1 cellular context compared by ENCODE assay signal in the genomic region with DNA sequence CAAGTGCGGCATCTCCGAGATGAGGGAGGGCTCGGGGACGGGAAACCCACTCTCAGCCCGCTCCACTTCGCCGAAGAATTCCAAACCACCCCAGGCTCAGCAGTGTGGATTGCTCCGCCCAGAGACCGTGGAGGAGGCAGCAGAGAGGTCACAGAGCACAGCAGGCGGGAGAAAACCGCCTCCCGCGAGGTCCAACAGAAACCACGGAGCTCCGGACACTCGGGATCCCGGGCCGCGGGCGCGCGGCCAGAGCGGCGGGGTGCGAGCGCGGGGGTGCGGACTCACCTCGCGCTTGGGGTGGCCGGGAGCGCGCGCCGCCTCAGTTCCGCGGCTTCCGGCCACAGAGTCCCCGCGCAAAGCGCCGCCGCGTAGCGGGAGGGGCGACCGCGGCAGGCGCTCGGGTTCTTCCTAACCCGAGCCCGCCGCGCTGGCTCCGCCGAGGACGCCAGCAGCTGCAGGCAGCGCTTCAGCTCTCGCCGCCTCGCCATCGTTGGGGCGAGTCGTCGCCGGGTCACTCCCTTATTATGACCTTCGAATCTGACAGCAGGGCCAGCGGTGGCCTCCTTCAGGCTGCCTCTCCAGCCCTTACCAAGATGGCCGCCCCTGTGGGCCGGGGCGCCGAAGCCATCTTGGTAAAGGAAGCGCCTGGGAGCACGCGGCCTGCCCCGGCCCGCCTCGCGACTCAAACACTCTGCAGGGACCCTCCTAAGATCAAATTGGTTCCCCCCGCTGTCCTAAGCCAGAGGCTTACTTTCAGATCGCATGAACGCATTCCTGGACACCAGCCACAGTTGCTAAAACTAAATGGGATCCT.
TF ChIP-seq lines count a peak whose summit lies in the region.

A gene (minus strand): TSS at position 106 of the 814 bp plus-strand sequence. CDS start 20,323 bp downstream, outside the sequence.

TF ChIP-seq in HEK293, 187 proteins besides CTCF, POLR2A, EP300 and RAD21 (continued from another document and continues in another):
- TF ChIP-seq ZNF777 (tag by site-specific recombination; IDR thresholded peaks at IDR 0.05; ENCODE audit: borderline replicate concordance), result no peak
- peak; percentile 10 for TF ChIP-seq SETDB1 (IDR thresholded peaks at IDR 0.05; ENCODE audit: insufficient read length, low read length)
- no peak for TF ChIP-seq FEZF1 (tag by site-specific recombination; IDR thresholded peaks at IDR 0.05)
- TF ChIP-seq ZNF510 (tag by site-specific recombination; IDR thresholded peaks at IDR 0.05; ENCODE audit: insufficient replicate concordance), result no peak
- peak; percentile 41; the same call in 1 of the 2 replicates for TF ChIP-seq ZNF423 (tag by site-specific recombination; IDR thresholded peaks at IDR 0.05)
- TF ChIP-seq, protein P1, sequence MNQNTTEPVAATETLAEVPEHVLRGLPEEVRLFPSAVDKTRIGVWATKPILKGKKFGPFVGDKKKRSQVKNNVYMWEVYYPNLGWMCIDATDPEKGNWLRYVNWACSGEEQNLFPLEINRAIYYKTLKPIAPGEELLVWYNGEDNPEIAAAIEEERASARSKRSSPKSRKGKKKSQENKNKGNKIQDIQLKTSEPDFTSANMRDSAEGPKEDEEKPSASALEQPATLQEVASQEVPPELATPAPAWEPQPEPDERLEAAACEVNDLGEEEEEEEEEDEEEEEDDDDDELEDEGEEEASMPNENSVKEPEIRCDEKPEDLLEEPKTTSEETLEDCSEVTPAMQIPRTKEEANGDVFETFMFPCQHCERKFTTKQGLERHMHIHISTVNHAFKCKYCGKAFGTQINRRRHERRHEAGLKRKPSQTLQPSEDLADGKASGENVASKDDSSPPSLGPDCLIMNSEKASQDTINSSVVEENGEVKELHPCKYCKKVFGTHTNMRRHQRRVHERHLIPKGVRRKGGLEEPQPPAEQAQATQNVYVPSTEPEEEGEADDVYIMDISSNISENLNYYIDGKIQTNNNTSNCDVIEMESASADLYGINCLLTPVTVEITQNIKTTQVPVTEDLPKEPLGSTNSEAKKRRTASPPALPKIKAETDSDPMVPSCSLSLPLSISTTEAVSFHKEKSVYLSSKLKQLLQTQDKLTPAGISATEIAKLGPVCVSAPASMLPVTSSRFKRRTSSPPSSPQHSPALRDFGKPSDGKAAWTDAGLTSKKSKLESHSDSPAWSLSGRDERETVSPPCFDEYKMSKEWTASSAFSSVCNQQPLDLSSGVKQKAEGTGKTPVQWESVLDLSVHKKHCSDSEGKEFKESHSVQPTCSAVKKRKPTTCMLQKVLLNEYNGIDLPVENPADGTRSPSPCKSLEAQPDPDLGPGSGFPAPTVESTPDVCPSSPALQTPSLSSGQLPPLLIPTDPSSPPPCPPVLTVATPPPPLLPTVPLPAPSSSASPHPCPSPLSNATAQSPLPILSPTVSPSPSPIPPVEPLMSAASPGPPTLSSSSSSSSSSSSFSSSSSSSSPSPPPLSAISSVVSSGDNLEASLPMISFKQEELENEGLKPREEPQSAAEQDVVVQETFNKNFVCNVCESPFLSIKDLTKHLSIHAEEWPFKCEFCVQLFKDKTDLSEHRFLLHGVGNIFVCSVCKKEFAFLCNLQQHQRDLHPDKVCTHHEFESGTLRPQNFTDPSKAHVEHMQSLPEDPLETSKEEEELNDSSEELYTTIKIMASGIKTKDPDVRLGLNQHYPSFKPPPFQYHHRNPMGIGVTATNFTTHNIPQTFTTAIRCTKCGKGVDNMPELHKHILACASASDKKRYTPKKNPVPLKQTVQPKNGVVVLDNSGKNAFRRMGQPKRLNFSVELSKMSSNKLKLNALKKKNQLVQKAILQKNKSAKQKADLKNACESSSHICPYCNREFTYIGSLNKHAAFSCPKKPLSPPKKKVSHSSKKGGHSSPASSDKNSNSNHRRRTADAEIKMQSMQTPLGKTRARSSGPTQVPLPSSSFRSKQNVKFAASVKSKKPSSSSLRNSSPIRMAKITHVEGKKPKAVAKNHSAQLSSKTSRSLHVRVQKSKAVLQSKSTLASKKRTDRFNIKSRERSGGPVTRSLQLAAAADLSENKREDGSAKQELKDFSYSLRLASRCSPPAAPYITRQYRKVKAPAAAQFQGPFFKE (tag by site-specific recombination; IDR thresholded peaks at IDR 0.05; ENCODE audit: borderline replicate concordance), result no peak
- no peak for TF ChIP-seq BCL11B (tag by site-specific recombination; IDR thresholded peaks at IDR 0.05; ENCODE audit: low read depth)
- no peak for TF ChIP-seq ZNF114 (tag by site-specific recombination; IDR thresholded peaks at IDR 0.05)
- TF ChIP-seq KLF1 (tag by site-specific recombination; IDR thresholded peaks at IDR 0.05), result peak; percentile 12; the same call in 1 of the 2 replicates
- peak; percentile 85 for TF ChIP-seq ZIC2 (tag by site-specific recombination; IDR thresholded peaks at IDR 0.05)
- TF ChIP-seq ZNF701 (tag by site-specific recombination; IDR thresholded peaks at IDR 0.05), result no peak
- TF ChIP-seq ZNF24 (tag by site-specific recombination; IDR thresholded peaks at IDR 0.05), result peak; percentile 78
- no peak for TF ChIP-seq TCF7L2 (IDR thresholded peaks at IDR 0.05; ENCODE audit: borderline replicate concordance, low read depth, low read length)
- peak; percentile 41; the same call in 1 of the 2 replicates for TF ChIP-seq KLF10 (tag by site-specific recombination; IDR thresholded peaks at IDR 0.05)
- TF ChIP-seq, protein P2, sequence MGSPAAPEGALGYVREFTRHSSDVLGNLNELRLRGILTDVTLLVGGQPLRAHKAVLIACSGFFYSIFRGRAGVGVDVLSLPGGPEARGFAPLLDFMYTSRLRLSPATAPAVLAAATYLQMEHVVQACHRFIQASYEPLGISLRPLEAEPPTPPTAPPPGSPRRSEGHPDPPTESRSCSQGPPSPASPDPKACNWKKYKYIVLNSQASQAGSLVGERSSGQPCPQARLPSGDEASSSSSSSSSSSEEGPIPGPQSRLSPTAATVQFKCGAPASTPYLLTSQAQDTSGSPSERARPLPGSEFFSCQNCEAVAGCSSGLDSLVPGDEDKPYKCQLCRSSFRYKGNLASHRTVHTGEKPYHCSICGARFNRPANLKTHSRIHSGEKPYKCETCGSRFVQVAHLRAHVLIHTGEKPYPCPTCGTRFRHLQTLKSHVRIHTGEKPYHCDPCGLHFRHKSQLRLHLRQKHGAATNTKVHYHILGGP (tag by site-specific recombination; IDR thresholded peaks at IDR 0.05), result no peak
- TF ChIP-seq, protein P3, sequence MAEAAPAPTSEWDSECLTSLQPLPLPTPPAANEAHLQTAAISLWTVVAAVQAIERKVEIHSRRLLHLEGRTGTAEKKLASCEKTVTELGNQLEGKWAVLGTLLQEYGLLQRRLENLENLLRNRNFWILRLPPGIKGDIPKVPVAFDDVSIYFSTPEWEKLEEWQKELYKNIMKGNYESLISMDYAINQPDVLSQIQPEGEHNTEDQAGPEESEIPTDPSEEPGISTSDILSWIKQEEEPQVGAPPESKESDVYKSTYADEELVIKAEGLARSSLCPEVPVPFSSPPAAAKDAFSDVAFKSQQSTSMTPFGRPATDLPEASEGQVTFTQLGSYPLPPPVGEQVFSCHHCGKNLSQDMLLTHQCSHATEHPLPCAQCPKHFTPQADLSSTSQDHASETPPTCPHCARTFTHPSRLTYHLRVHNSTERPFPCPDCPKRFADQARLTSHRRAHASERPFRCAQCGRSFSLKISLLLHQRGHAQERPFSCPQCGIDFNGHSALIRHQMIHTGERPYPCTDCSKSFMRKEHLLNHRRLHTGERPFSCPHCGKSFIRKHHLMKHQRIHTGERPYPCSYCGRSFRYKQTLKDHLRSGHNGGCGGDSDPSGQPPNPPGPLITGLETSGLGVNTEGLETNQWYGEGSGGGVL (tag by site-specific recombination; IDR thresholded peaks at IDR 0.05), result peak; percentile 52; the same call in 1 of the 2 replicates
- peak; percentile 50 for TF ChIP-seq KLF8 (tag by site-specific recombination; IDR thresholded peaks at IDR 0.05)
- 0 out of 2 replicates have a peak, but pooled peaks have one; percentile 17 for TF ChIP-seq ZSCAN16 (tag by site-specific recombination; IDR thresholded peaks at IDR 0.05)
- TF ChIP-seq, protein P4, sequence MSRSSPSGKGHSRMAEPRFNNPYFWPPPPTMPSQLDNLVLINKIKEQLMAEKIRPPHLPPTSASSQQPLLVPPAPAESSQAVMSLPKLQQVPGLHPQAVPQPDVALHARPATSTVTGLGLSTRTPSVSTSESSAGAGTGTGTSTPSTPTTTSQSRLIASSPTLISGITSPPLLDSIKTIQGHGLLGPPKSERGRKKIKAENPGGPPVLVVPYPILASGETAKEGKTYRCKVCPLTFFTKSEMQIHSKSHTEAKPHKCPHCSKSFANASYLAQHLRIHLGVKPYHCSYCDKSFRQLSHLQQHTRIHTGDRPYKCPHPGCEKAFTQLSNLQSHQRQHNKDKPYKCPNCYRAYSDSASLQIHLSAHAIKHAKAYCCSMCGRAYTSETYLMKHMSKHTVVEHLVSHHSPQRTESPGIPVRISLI (tag by site-specific recombination; IDR thresholded peaks at IDR 0.05), result no peak
- TF ChIP-seq ZNF624 (tag by site-specific recombination; IDR thresholded peaks at IDR 0.05), result no peak
- TF ChIP-seq ZNF169 (tag by site-specific recombination; IDR thresholded peaks at IDR 0.05), result no peak
- TF ChIP-seq, protein P5, sequence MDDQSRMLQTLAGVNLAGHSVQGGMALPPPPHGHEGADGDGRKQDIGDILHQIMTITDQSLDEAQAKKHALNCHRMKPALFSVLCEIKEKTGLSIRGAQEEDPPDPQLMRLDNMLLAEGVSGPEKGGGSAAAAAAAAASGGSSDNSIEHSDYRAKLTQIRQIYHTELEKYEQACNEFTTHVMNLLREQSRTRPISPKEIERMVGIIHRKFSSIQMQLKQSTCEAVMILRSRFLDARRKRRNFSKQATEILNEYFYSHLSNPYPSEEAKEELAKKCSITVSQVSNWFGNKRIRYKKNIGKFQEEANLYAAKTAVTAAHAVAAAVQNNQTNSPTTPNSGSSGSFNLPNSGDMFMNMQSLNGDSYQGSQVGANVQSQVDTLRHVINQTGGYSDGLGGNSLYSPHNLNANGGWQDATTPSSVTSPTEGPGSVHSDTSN (CRISPR knock-in tag; IDR thresholded peaks at IDR 0.05), result no peak
- peak; percentile 92 for TF ChIP-seq ZNF76 (tag by site-specific recombination; IDR thresholded peaks at IDR 0.05; ENCODE audit: borderline replicate concordance, low read depth)
- no peak for TF ChIP-seq ZNF214 (tag by site-specific recombination; IDR thresholded peaks at IDR 0.05; ENCODE audit: borderline replicate concordance)
- no peak for TF ChIP-seq ZNF211 (tag by site-specific recombination; IDR thresholded peaks at IDR 0.05; ENCODE audit: low read depth)
- TF ChIP-seq, protein P6, sequence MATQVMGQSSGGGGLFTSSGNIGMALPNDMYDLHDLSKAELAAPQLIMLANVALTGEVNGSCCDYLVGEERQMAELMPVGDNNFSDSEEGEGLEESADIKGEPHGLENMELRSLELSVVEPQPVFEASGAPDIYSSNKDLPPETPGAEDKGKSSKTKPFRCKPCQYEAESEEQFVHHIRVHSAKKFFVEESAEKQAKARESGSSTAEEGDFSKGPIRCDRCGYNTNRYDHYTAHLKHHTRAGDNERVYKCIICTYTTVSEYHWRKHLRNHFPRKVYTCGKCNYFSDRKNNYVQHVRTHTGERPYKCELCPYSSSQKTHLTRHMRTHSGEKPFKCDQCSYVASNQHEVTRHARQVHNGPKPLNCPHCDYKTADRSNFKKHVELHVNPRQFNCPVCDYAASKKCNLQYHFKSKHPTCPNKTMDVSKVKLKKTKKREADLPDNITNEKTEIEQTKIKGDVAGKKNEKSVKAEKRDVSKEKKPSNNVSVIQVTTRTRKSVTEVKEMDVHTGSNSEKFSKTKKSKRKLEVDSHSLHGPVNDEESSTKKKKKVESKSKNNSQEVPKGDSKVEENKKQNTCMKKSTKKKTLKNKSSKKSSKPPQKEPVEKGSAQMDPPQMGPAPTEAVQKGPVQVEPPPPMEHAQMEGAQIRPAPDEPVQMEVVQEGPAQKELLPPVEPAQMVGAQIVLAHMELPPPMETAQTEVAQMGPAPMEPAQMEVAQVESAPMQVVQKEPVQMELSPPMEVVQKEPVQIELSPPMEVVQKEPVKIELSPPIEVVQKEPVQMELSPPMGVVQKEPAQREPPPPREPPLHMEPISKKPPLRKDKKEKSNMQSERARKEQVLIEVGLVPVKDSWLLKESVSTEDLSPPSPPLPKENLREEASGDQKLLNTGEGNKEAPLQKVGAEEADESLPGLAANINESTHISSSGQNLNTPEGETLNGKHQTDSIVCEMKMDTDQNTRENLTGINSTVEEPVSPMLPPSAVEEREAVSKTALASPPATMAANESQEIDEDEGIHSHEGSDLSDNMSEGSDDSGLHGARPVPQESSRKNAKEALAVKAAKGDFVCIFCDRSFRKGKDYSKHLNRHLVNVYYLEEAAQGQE (tag by site-specific recombination; IDR thresholded peaks at IDR 0.05), result no peak
- TF ChIP-seq ZNF558 (tag by site-specific recombination; IDR thresholded peaks at IDR 0.05), result no peak
- no peak for TF ChIP-seq ZNF16 (tag by site-specific recombination; IDR thresholded peaks at IDR 0.05; ENCODE audit: low read depth)
- TF ChIP-seq ZNF555 (tag by site-specific recombination; conservative IDR thresholded peaks at IDR 0.05), result no peak
- TF ChIP-seq ZFHX2 (tag by site-specific recombination; conservative IDR thresholded peaks at IDR 0.05), result peak; percentile 45
- 0 out of 2 replicates have a peak, but pooled peaks have one; percentile 43 for TF ChIP-seq ZNF184 (tag by site-specific recombination; IDR thresholded peaks at IDR 0.05)
- no peak for TF ChIP-seq OVOL3 (tag by site-specific recombination; IDR thresholded peaks at IDR 0.05)
- TF ChIP-seq ZNF571 (tag by site-specific recombination; IDR thresholded peaks at IDR 0.05), result no peak
- TF ChIP-seq, protein P7, sequence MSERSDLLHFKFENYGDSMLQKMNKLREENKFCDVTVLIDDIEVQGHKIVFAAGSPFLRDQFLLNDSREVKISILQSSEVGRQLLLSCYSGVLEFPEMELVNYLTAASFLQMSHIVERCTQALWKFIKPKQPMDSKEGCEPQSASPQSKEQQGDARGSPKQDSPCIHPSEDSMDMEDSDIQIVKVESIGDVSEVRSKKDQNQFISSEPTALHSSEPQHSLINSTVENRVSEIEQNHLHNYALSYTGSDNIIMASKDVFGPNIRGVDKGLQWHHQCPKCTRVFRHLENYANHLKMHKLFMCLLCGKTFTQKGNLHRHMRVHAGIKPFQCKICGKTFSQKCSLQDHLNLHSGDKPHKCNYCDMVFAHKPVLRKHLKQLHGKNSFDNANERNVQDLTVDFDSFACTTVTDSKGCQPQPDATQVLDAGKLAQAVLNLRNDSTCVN (tag by site-specific recombination; optimal IDR thresholded peaks at IDR 0.05), result peak; percentile 92
- TF ChIP-seq ZNF596 (tag by site-specific recombination; IDR thresholded peaks at IDR 0.05), result no peak
- TF ChIP-seq ZNF843 (tag by site-specific recombination; IDR thresholded peaks at IDR 0.05), result peak; percentile 22; the same call in 1 of the 2 replicates
- TF ChIP-seq ZNF707 (tag by site-specific recombination; IDR thresholded peaks at IDR 0.05), result no peak
- no peak for TF ChIP-seq MEIS1 (CRISPR knock-in tag; IDR thresholded peaks at IDR 0.05; ENCODE audit: borderline replicate concordance)
- TF ChIP-seq SCRT1 (tag by site-specific recombination; IDR thresholded peaks at IDR 0.05; ENCODE audit: borderline replicate concordance), result no peak
- TF ChIP-seq GLIS1 (tag by site-specific recombination; IDR thresholded peaks at IDR 0.05), result peak; percentile 87
- TF ChIP-seq GLI2 (tag by site-specific recombination; IDR thresholded peaks at IDR 0.05; ENCODE audit: borderline replicate concordance, low read depth), result no peak
